9 cellular contexts compared by ENCODE assay signal in the genomic region with DNA sequence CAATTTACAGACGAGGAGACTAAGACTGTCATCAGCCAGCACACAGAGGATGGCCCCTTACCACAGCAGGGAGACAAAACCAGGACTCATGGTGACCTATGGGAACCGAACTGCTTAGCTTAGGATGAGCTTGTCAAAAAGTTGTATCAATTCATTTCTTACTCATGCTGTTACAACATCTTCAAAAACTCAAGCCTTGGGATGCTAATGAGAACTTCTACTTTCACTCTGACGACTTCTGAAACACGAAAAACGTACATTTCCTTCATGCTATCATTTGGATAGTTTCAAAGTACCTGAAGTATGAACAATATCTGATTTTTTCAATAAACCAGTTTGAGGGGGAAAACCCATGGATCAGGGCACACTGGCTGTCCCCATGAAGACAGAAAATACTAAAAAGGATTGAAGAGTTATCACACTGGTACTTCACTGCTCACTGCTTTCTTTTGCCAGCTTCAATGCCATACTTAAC. TPM values are rescaled to one million over a fixed set of nuclear protein-coding genes. Genes with fewer than 3 reads are reported as not detected.
DNase-seq lines count a peak whose midpoint lies in the region; ATAC-seq and TF ChIP-seq lines count a peak whose summit lies in the region.
"Had no signal": no experiment of that assay in that cellular context is flagged by ENCODE, and none has a peak within 500 bp of the region (broad histone marks: within the 10 kb centered on the region; RNA-seq: fewer than 3 reads in every experiment).

No MANE protein-coding gene starts in this region.

- H3K27me3 Mint-ChIP-seq in activated CD4-positive, alpha-beta T cell treated with anti-CD3 and anti-CD28 coated beads, Interleukin-2, amount 10 ng/mL, durations not matched to agents 24 days and 14 days, result no peaks in the 10 kb centered on the region
- no peaks in the 10 kb centered on the region for H3K27me3 Mint-ChIP-seq in stimulated activated memory B cell treated with anti-CD40 and anti-IgM and Interleukin-4, amounts not matched to agents 10 μg/mL and 1 μg/mL and 100 μg/mL, for 72 hours

- peak overlapping the region; percentile 94 for H3K27ac Mint-ChIP-seq in activated CD4-positive, alpha-beta T cell treated with anti-CD3 and anti-CD28 coated beads, Interleukin-2, amount 10 ng/mL, durations not matched to agents 24 days and 14 days
- peak overlapping the region; percentile 94 for H3K27ac Mint-ChIP-seq in stimulated activated memory B cell treated with anti-CD40 and anti-IgM and Interleukin-4, amounts not matched to agents 10 μg/mL and 1 μg/mL and 100 μg/mL, for 72 hours

- peaks cover 64% of the 10 kb centered on the region for H3K4me1 Mint-ChIP-seq in activated CD4-positive, alpha-beta T cell treated with anti-CD3 and anti-CD28 coated beads, Interleukin-2, amount 10 ng/mL, durations not matched to agents 24 days and 14 days
- H3K4me1 Mint-ChIP-seq in stimulated activated memory B cell treated with anti-CD40 and anti-IgM and Interleukin-4, amounts not matched to agents 10 μg/mL and 1 μg/mL and 100 μg/mL, for 72 hours, result peaks cover 53% of the 10 kb centered on the region

- peaks cover 2% of the 10 kb centered on the region for H3K9me3 Mint-ChIP-seq in activated CD4-positive, alpha-beta T cell treated with anti-CD3 and anti-CD28 coated beads, Interleukin-2, amount 10 ng/mL, durations not matched to agents 24 days and 14 days
- H3K9me3 Mint-ChIP-seq in stimulated activated memory B cell treated with anti-CD40 and anti-IgM and Interleukin-4, amounts not matched to agents 10 μg/mL and 1 μg/mL and 100 μg/mL, for 72 hours, result no peaks in the 10 kb centered on the region

- peak overlapping the region; percentile 36 for H3K4me3 ChIP-seq in OCI-LY1 (ENCODE audit: low read depth, low read length, poor library complexity, severe bottlenecking)

- peaks cover 8% of the 10 kb centered on the region; the same call in 1 of the 2 replicates for H3K36me3 ChIP-seq in OCI-LY1 (ENCODE audit: insufficient read depth, low read length)

- H3K9me2 ChIP-seq in OCI-LY1 (ENCODE audit: low read depth, low read length), result no peaks in the 10 kb centered on the region

- H3K27ac ChIP-seq in OCI-LY1 (ENCODE audit: low read depth, low read length, poor library complexity, severe bottlenecking), result peak overlapping the region; percentile 91
- H3K27ac ChIP-seq: HL-60 had no signal

- peaks cover 6% of the 10 kb centered on the region; the same call in 1 of the 2 replicates for H3K9me3 ChIP-seq in OCI-LY1 (ENCODE audit: low read length)

- H3K79me2 ChIP-seq in OCI-LY1 (ENCODE audit: insufficient read depth, low read length), result peaks cover 17% of the 10 kb centered on the region

- H3K4me1 ChIP-seq in OCI-LY1 (ENCODE audit: insufficient read depth, low read length, severe bottlenecking), result peaks cover 30% of the 10 kb centered on the region

- H3K4me2 ChIP-seq in OCI-LY1 (ENCODE audit: low read length), result peak overlapping the region; percentile 71

- peak overlapping the region; percentile 57; the same call in 1 of the 2 replicates for H3K9ac ChIP-seq in OCI-LY1 (ENCODE audit: low read length)

- H2AFZ ChIP-seq in OCI-LY1 (ENCODE audit: low read length), result no peak overlapping the region

- no peaks in the 10 kb centered on the region for H3K27me3 ChIP-seq in OCI-LY1 (ENCODE audit: insufficient read depth, low read length)

- H4K20me1 ChIP-seq in OCI-LY1 (ENCODE audit: insufficient read depth, low read length), result no peaks in the 10 kb centered on the region

- peaks cover 26% of the 10 kb centered on the region for H3K36me3 Mint-ChIP-seq in activated CD4-positive, alpha-beta T cell treated with anti-CD3 and anti-CD28 coated beads, Interleukin-2, amount 10 ng/mL, durations not matched to agents 24 days and 14 days (ENCODE audit: low read depth)
- H3K36me3 Mint-ChIP-seq in stimulated activated memory B cell treated with anti-CD40 and anti-IgM and Interleukin-4, amounts not matched to agents 10 μg/mL and 1 μg/mL and 100 μg/mL, for 72 hours, result peaks cover 5% of the 10 kb centered on the region

- intact Hi-C loops in activated CD4-positive, alpha-beta T cell treated with anti-CD3 and anti-CD28 coated beads, Interleukin-2, amount 10 ng/mL, durations not matched to agents 24 days and 14 days (cut with micrococcal nuclease), result loop anchor here (1.0 to 5.0 kb wide), 11 partner anchors 9 to 220 kb away; no protein-coding TSS in a partner anchor
- intact Hi-C loops in sciatic nerve (cut with DNase I) (no loop called here), cardiac septum (cut with DNase I) (no loop called here)

- peak overlapping the region; percentile 82 for H3K4me3 Mint-ChIP-seq in activated CD4-positive, alpha-beta T cell treated with anti-CD3 and anti-CD28 coated beads, Interleukin-2, amount 10 ng/mL, durations not matched to agents 24 days and 14 days
- H3K4me3 Mint-ChIP-seq in stimulated activated memory B cell treated with anti-CD40 and anti-IgM and Interleukin-4, amounts not matched to agents 10 μg/mL and 1 μg/mL and 100 μg/mL, for 72 hours, result peak overlapping the region; percentile 74

- TF ChIP-seq CTCF in OCI-LY1 (IDR thresholded peaks at IDR 0.05; ENCODE audit: low read length), result no peak

- ATAC-seq in HG02885 (IDR thresholded peaks at IDR 0.05; ENCODE audit: poor library complexity, unreplicated experiment) (peak; percentile 69), sciatic nerve (no peak)
- peak; percentile 83 for ATAC-seq in stimulated activated memory B cell treated with anti-CD40 and anti-IgM and Interleukin-4, amounts not matched to agents 10 μg/mL and 1 μg/mL and 100 μg/mL, for 72 hours

- DNase-seq in activated CD4-positive, alpha-beta T cell treated with anti-CD3 and anti-CD28 coated beads, Interleukin-2, amount 10 ng/mL, durations not matched to agents 24 days and 14 days, result peak; percentile 76
- no peak for DNase-seq in activated CD4-positive, alpha-beta T cell treated with anti-CD3 and anti-CD28 coated beads, Interleukin-2, amount 50 U/mL, for 1 hour
- DNase-seq in sciatic nerve (ENCODE audit: low spot score) (no peak), cardiac septum (ENCODE audit: low spot score) (no peak), HK-2 (ENCODE audit: unreplicated experiment) (no peak)

- 0 out of 2 replicates have a peak, but pooled peaks cover 4% of the 10 kb centered on the region for H3F3A ChIP-seq in OCI-LY1 (ENCODE audit: insufficient read depth, low read length)

RNA-seq across cellular contexts. Expression of a gene that starts 31.9 kb away (rescaled TPM):
- total RNA-seq in activated CD4-positive, alpha-beta T cell treated with anti-CD3 and anti-CD28 coated beads, Interleukin-2, amount 10 ng/mL, durations not matched to agents 24 days and 14 days, result 27.1 and 28.0 TPM in 2 replicates
- total RNA-seq in sciatic nerve (32.0 TPM), cardiac septum (25.7 TPM)
